ENCODE assay signal across 1 cellular context in the genomic region with DNA sequence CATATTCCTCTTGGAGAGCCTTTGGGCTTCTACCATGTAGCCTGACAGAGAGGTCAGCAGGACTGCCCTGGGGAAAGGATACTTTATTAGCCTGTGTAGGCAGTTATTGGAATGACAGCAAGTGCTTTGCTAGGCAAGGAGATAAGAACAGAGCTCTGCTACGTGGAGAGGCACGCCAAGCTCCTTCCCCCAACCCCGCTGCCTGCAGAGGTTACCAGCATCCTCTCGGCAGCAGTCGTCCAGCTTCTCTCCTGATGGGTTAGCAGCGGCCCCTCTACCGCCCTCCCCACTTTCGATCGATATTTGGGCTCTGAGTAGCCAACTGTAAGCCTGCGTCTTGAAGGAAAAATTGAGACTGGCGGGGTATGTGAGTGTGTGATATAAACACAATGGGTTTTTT.
A peak's percentile ranks its signal among the peaks of the same experiment; 100 is the strongest.
TF ChIP-seq lines count a peak whose summit lies in the region.

No MANE protein-coding gene starts in this region.

TF ChIP-seq in K562, 482 proteins besides CTCF, POLR2A, EP300 and RAD21 (continued from another document and continues in another):
- no peak for TF ChIP-seq KLF6 (CRISPR knock-in tag; IDR thresholded peaks at IDR 0.05; ENCODE audit: borderline replicate concordance)
- TF ChIP-seq, protein P1, sequence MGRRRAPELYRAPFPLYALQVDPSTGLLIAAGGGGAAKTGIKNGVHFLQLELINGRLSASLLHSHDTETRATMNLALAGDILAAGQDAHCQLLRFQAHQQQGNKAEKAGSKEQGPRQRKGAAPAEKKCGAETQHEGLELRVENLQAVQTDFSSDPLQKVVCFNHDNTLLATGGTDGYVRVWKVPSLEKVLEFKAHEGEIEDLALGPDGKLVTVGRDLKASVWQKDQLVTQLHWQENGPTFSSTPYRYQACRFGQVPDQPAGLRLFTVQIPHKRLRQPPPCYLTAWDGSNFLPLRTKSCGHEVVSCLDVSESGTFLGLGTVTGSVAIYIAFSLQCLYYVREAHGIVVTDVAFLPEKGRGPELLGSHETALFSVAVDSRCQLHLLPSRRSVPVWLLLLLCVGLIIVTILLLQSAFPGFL (CRISPR knock-in tag; IDR thresholded peaks at IDR 0.05), result no peak
- TF ChIP-seq SLC30A9 (CRISPR knock-in tag; IDR thresholded peaks at IDR 0.05), result no peak
- TF ChIP-seq RREB1 (CRISPR knock-in tag; IDR thresholded peaks at IDR 0.05), result no peak
- TF ChIP-seq CBFA2T2 (conservative IDR thresholded peaks at IDR 0.05), result 0 out of 2 replicates have a peak, but pooled peaks have one; percentile 2
- TF ChIP-seq HLTF (IDR thresholded peaks at IDR 0.05), result no peak
- TF ChIP-seq ARHGAP35 (IDR thresholded peaks at IDR 0.05; ENCODE audit: partially characterized antibody), result no peak
- no peak for TF ChIP-seq TRIM28 (IDR thresholded peaks at IDR 0.05)
- TF ChIP-seq, protein P2, sequence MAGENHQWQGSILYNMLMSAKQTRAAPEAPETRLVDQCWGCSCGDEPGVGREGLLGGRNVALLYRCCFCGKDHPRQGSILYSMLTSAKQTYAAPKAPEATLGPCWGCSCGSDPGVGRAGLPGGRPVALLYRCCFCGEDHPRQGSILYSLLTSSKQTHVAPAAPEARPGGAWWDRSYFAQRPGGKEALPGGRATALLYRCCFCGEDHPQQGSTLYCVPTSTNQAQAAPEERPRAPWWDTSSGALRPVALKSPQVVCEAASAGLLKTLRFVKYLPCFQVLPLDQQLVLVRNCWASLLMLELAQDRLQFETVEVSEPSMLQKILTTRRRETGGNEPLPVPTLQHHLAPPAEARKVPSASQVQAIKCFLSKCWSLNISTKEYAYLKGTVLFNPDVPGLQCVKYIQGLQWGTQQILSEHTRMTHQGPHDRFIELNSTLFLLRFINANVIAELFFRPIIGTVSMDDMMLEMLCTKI (IDR thresholded peaks at IDR 0.05; ENCODE audit: partially characterized antibody), result no peak
- no peak for TF ChIP-seq MLLT1 (IDR thresholded peaks at IDR 0.05)
- TF ChIP-seq RBM14 (IDR thresholded peaks at IDR 0.05; ENCODE audit: borderline replicate concordance, insufficient read depth, low read depth, low read length), result no peak
- TF ChIP-seq ERF (CRISPR knock-in tag; IDR thresholded peaks at IDR 0.05), result no peak
- no peak for TF ChIP-seq STAG1 (CRISPR knock-in tag; IDR thresholded peaks at IDR 0.05; ENCODE audit: borderline replicate concordance)
- no peak for TF ChIP-seq MCM7 (IDR thresholded peaks at IDR 0.05)
- TF ChIP-seq COPS2 (conservative IDR thresholded peaks at IDR 0.05), result no peak
- no peak for TF ChIP-seq PTRF (tag; IDR thresholded peaks at IDR 0.05)
- TF ChIP-seq HNRNPLL (IDR thresholded peaks at IDR 0.05; ENCODE audit: low read depth, low read length, poor library complexity, severe bottlenecking), result peak; percentile 10
- no peak for TF ChIP-seq ZKSCAN3 (CRISPR knock-in tag; IDR thresholded peaks at IDR 0.05)
- 0 out of 2 replicates have a peak, but pooled peaks have one; percentile 8 for TF ChIP-seq HMGXB4 (CRISPR knock-in tag; IDR thresholded peaks at IDR 0.05)
- no peak for TF ChIP-seq SMARCA5 (IDR thresholded peaks at IDR 0.05)
- TF ChIP-seq SMC3 (conservative IDR thresholded peaks at IDR 0.05; ENCODE audit: insufficient read depth, low read depth, low read length), result 0 out of 2 replicates have a peak, but pooled peaks have one; percentile 4
- TF ChIP-seq RBM17 (IDR thresholded peaks at IDR 0.05; ENCODE audit: borderline replicate concordance, low read depth, low read length), result no peak
- no peak for TF ChIP-seq NCOR1 (IDR thresholded peaks at IDR 0.05)
- TF ChIP-seq SETDB1 (IDR thresholded peaks at IDR 0.05; ENCODE audit: low read length), result no peak
- TF ChIP-seq HSF4 (CRISPR knock-in tag; IDR thresholded peaks at IDR 0.05; ENCODE audit: borderline replicate concordance), result no peak
- TF ChIP-seq, protein P3, sequence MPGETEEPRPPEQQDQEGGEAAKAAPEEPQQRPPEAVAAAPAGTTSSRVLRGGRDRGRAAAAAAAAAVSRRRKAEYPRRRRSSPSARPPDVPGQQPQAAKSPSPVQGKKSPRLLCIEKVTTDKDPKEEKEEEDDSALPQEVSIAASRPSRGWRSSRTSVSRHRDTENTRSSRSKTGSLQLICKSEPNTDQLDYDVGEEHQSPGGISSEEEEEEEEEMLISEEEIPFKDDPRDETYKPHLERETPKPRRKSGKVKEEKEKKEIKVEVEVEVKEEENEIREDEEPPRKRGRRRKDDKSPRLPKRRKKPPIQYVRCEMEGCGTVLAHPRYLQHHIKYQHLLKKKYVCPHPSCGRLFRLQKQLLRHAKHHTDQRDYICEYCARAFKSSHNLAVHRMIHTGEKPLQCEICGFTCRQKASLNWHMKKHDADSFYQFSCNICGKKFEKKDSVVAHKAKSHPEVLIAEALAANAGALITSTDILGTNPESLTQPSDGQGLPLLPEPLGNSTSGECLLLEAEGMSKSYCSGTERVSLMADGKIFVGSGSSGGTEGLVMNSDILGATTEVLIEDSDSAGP (CRISPR knock-in tag; IDR thresholded peaks at IDR 0.05), result no peak
- no peak for TF ChIP-seq ZKSCAN1 (IDR thresholded peaks at IDR 0.05; ENCODE audit: low read depth, low read length)
- no peak for TF ChIP-seq ZBTB26 (CRISPR knock-in tag; IDR thresholded peaks at IDR 0.05)
- no peak for TF ChIP-seq MTA1 (IDR thresholded peaks at IDR 0.05; ENCODE audit: borderline replicate concordance)
- TF ChIP-seq, protein P4, sequence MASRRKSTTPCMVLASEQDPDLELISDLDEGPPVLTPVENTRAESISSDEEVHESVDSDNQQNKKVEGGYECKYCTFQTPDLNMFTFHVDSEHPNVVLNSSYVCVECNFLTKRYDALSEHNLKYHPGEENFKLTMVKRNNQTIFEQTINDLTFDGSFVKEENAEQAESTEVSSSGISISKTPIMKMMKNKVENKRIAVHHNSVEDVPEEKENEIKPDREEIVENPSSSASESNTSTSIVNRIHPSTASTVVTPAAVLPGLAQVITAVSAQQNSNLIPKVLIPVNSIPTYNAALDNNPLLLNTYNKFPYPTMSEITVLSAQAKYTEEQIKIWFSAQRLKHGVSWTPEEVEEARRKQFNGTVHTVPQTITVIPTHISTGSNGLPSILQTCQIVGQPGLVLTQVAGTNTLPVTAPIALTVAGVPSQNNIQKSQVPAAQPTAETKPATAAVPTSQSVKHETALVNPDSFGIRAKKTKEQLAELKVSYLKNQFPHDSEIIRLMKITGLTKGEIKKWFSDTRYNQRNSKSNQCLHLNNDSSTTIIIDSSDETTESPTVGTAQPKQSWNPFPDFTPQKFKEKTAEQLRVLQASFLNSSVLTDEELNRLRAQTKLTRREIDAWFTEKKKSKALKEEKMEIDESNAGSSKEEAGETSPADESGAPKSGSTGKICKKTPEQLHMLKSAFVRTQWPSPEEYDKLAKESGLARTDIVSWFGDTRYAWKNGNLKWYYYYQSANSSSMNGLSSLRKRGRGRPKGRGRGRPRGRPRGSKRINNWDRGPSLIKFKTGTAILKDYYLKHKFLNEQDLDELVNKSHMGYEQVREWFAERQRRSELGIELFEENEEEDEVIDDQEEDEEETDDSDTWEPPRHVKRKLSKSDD (conservative IDR thresholded peaks at IDR 0.05; ENCODE audit: low read length), result no peak
- TF ChIP-seq NR2F6 (CRISPR knock-in tag; IDR thresholded peaks at IDR 0.05), result no peak
- no peak for TF ChIP-seq KAT2B (IDR thresholded peaks at IDR 0.05; ENCODE audit: low read depth, low read length)
- no peak for TF ChIP-seq CBX1 (IDR thresholded peaks at IDR 0.05; ENCODE audit: low read depth)
- no peak for TF ChIP-seq HDAC2 (IDR thresholded peaks at IDR 0.05)
- no peak for TF ChIP-seq FOS (IDR thresholded peaks at IDR 0.05; ENCODE audit: extremely low read depth, insufficient read length)
- peak; percentile 44; the same call in 1 of the 2 replicates for TF ChIP-seq NFRKB (IDR thresholded peaks at IDR 0.05; ENCODE audit: low read depth)
- no peak for TF ChIP-seq ZMIZ1 (IDR thresholded peaks at IDR 0.05; ENCODE audit: low read depth in 2 of 2, low read length in 2 of 2)
- TF ChIP-seq ZNF174 (CRISPR knock-in tag; IDR thresholded peaks at IDR 0.05), result no peak
- no peak for TF ChIP-seq GABPB2 (CRISPR knock-in tag; conservative IDR thresholded peaks at IDR 0.05)
- no peak for TF ChIP-seq RBM39 (optimal IDR thresholded peaks at IDR 0.05; ENCODE audit: low read depth, low read length)
- TF ChIP-seq HIVEP1 (CRISPR knock-in tag; IDR thresholded peaks at IDR 0.05), result no peak
